ENCODE assay signal across 1 cellular context in the genomic region with DNA sequence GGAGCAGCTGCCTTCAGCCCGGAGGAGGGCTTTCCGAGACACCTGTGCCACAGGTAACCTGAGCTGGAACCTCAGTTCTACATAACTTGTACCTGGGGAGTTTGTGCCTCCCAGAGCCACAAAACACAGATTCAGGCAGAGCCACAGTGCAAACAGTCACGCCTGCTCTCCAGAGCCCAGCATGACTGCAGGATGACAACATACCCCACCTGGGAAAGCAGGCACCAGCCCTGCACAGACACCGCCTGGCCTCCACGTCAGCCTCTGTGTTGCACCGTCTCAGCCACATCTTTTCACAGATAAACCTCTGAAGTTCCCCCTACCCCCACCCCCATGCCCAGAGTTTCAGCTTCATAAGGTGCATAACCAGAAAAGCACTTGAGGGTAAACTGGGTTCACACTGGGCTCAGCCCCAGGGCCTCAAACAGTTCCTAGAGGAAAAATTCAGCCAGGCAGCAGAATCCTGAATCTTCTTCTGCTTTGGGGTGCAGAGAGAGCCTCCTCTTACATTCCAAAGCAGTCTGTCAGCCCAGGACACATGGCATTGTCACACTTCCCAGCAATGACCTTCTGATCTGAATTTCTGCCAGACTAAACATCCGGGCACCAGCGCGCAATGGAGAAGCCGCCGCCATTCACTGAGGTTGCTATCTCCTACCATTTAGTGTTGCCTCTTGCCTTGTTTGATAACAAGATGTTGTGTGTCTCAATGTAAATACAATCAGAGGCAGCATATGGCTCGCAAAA.
TF ChIP-seq lines count a peak whose summit lies in the region.

No MANE protein-coding gene starts in this region.

TF ChIP-seq in K562, 482 proteins besides CTCF, POLR2A, EP300 and RAD21 (continued from another document):
- TF ChIP-seq ARID4B (CRISPR knock-in tag; IDR thresholded peaks at IDR 0.05) (no peak), MGA (IDR thresholded peaks at IDR 0.05) (0 out of 2 replicates have a peak, but pooled peaks have one; percentile 21), PYGO2 (tag; IDR thresholded peaks at IDR 0.05) (no peak), RCOR1 (IDR thresholded peaks at IDR 0.05; ENCODE audit: borderline replicate concordance in 1 of 2, low read depth in 2 of 2, low read length in 2 of 2) (no peak), PPARD (CRISPR knock-in tag; IDR thresholded peaks at IDR 0.05) (no peak), MED1 (CRISPR knock-in tag; IDR thresholded peaks at IDR 0.05; ENCODE audit: borderline replicate concordance) (no peak), ZNF780A (CRISPR knock-in tag; IDR thresholded peaks at IDR 0.05) (no peak), KDM2B (CRISPR knock-in tag; IDR thresholded peaks at IDR 0.05) (no peak), HLTF (IDR thresholded peaks at IDR 0.05) (no peak), MTF1 (CRISPR knock-in tag; IDR thresholded peaks at IDR 0.05; ENCODE audit: borderline replicate concordance) (no peak), MYC (IDR thresholded peaks at IDR 0.05; ENCODE audit: low read depth, low read length) (0 out of 2 replicates have a peak, but pooled peaks have one; percentile 26), MYC (CRISPR knock-in tag; IDR thresholded peaks at IDR 0.05; ENCODE audit: borderline replicate concordance, low read depth) (no peak)
- TF ChIP-seq, protein P1, sequence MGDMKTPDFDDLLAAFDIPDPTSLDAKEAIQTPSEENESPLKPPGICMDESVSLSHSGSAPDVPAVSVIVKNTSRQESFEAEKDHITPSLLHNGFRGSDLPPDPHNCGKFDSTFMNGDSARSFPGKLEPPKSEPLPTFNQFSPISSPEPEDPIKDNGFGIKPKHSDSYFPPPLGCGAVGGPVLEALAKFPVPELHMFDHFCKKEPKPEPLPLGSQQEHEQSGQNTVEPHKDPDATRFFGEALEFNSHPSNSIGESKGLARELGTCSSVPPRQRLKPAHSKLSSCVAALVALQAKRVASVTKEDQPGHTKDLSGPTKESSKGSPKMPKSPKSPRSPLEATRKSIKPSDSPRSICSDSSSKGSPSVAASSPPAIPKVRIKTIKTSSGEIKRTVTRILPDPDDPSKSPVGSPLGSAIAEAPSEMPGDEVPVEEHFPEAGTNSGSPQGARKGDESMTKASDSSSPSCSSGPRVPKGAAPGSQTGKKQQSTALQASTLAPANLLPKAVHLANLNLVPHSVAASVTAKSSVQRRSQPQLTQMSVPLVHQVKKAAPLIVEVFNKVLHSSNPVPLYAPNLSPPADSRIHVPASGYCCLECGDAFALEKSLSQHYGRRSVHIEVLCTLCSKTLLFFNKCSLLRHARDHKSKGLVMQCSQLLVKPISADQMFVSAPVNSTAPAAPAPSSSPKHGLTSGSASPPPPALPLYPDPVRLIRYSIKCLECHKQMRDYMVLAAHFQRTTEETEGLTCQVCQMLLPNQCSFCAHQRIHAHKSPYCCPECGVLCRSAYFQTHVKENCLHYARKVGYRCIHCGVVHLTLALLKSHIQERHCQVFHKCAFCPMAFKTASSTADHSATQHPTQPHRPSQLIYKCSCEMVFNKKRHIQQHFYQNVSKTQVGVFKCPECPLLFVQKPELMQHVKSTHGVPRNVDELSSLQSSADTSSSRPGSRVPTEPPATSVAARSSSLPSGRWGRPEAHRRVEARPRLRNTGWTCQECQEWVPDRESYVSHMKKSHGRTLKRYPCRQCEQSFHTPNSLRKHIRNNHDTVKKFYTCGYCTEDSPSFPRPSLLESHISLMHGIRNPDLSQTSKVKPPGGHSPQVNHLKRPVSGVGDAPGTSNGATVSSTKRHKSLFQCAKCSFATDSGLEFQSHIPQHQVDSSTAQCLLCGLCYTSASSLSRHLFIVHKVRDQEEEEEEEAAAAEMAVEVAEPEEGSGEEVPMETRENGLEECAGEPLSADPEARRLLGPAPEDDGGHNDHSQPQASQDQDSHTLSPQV (IDR thresholded peaks at IDR 0.05) = peak; percentile 63; the same call in 1 of the 2 replicates
TF ChIP-seq in K562: peak in this region for 16.
